In the genomic region with DNA sequence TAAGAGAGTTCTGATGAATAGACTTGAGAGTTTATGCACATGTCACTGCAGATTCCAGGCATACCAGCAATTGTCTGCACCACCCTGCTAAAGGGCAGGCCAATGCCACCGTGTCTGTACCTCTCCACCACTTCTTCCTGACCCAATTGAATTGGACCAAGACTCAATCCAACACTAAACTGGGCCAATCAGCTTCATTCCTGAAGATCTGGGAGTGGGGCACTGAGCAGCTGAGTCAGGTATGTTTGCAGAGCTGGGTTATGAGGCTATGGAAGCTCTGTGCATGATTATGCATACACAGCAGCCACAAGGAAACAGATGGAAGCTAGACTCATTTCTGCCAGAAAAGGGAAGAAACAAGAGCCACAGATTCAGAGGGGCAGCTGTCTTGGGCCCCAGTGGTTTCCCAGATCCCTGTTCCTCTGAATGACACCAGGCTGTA, we compare ENCODE assay signal across 15 cellular contexts. TPM values are rescaled to one million over a fixed set of nuclear protein-coding genes. Genes with fewer than 3 reads are reported as not detected.
DNase-seq lines count a peak whose midpoint lies in the region; ATAC-seq and TF ChIP-seq lines count a peak whose summit lies in the region.
"Had no signal": no experiment of that assay in that cellular context is flagged by ENCODE, and none has a peak within 500 bp of the region (broad histone marks: within the 10 kb centered on the region; RNA-seq: fewer than 3 reads in every experiment).

No MANE protein-coding gene starts in this region.

- H3K9me3 ChIP-seq in naive thymus-derived CD4-positive, alpha-beta T cell (ENCODE audit: control insufficient read depth in 2 of 3, low read length in 3 of 3): no peaks in the 10 kb centered on the region
- H3K9me3 ChIP-seq in CD4-positive, alpha-beta memory T cell (ENCODE audit: control insufficient read depth in 1 of 2, low read length in 2 of 2): no peaks in the 10 kb centered on the region
- H3K9me3 ChIP-seq: prostate gland, uterus had no signal

- no peaks in the 10 kb centered on the region for H3K36me3 Mint-ChIP-seq in naive thymus-derived CD4-positive, alpha-beta T cell
- no peaks in the 10 kb centered on the region for H3K36me3 Mint-ChIP-seq in CD4-positive, alpha-beta memory T cell
- H3K36me3 Mint-ChIP-seq: activated naive CD8-positive, alpha-beta T cell treated with anti-CD3 and anti-CD28 coated beads, Interleukin-2, amount 10 ng/mL, durations not matched to agents 7 days and 5 days had no signal

- no peaks in the 10 kb centered on the region for H3K27me3 ChIP-seq in foreskin keratinocyte
- H3K27me3 ChIP-seq in naive thymus-derived CD4-positive, alpha-beta T cell (ENCODE audit: control insufficient read depth in 2 of 2, insufficient read depth in 2 of 2, low read length in 2 of 2): no peaks in the 10 kb centered on the region
- no peaks in the 10 kb centered on the region for H3K27me3 ChIP-seq in CD4-positive, alpha-beta memory T cell (ENCODE audit: insufficient read depth, low read length)
- H3K27me3 ChIP-seq: uterus had no signal

- no peak for TF ChIP-seq CTCF in foreskin keratinocyte (conservative IDR thresholded peaks at IDR 0.05)

- POLR2A ChIA-PET in naive thymus-derived CD4-positive, alpha-beta T cell (lab: Charles Lee): no interaction called here
- POLR2A ChIA-PET in CD4-positive, alpha-beta memory T cell (lab: Charles Lee; ENCODE audit: partially characterized antibody): no interaction called here

- no peaks in the 10 kb centered on the region for H3K4me1 ChIP-seq in foreskin keratinocyte
- H3K4me1 ChIP-seq in naive thymus-derived CD4-positive, alpha-beta T cell (ENCODE audit: control insufficient read depth in 2 of 2, insufficient read depth in 2 of 2, low read length in 2 of 2): no peaks in the 10 kb centered on the region
- H3K4me1 ChIP-seq in CD4-positive, alpha-beta memory T cell (ENCODE audit: insufficient read depth, low read length): no peaks in the 10 kb centered on the region
- H3K4me1 ChIP-seq: prostate gland, uterus had no signal

- H3K27ac Mint-ChIP-seq in naive thymus-derived CD4-positive, alpha-beta T cell: no peak overlapping the region
- no peak overlapping the region for H3K27ac Mint-ChIP-seq in CD4-positive, alpha-beta memory T cell
- H3K27ac Mint-ChIP-seq: activated naive CD8-positive, alpha-beta T cell treated with anti-CD3 and anti-CD28 coated beads, Interleukin-2, amount 10 ng/mL, durations not matched to agents 7 days and 5 days; effector memory CD8-positive, alpha-beta T cell had no signal

- H3K27ac ChIP-seq in foreskin keratinocyte: no peak overlapping the region
- no peak overlapping the region for H3K27ac ChIP-seq in naive thymus-derived CD4-positive, alpha-beta T cell (ENCODE audit: low read depth, low read length)
- no peak overlapping the region for H3K27ac ChIP-seq in CD4-positive, alpha-beta memory T cell (ENCODE audit: low read depth, low read length)
- H3K27ac ChIP-seq: prostate gland, uterus had no signal

- no peak overlapping the region for H3K4me3 ChIP-seq in naive thymus-derived CD4-positive, alpha-beta T cell (ENCODE audit: low read length)
- no peak overlapping the region for H3K4me3 ChIP-seq in CD4-positive, alpha-beta memory T cell (ENCODE audit: low read length in 2 of 2)
- H3K4me3 ChIP-seq: prostate gland, uterus had no signal

- peaks cover 0 to 8% (median 0%) of the 10 kb centered on the region in 7 donors for H3K4me1 Mint-ChIP-seq in naive thymus-derived CD4-positive, alpha-beta T cell
- H3K4me1 Mint-ChIP-seq in CD4-positive, alpha-beta memory T cell: no peaks in the 10 kb centered on the region
- H3K4me1 Mint-ChIP-seq: activated naive CD8-positive, alpha-beta T cell treated with anti-CD3 and anti-CD28 coated beads, Interleukin-2, amount 10 ng/mL, durations not matched to agents 7 days and 5 days had no signal

- CTCF ChIA-PET in naive thymus-derived CD4-positive, alpha-beta T cell (lab: Charles Lee): interaction anchor here (1.1 kb wide), 1 partner anchor 9 kb away, joined by 4 read pairs; no protein-coding TSS in a partner anchor
- CTCF ChIA-PET in CD4-positive, alpha-beta memory T cell (lab: Charles Lee; ENCODE audit: partially characterized antibody): no interaction called here

- peaks cover 8 to 25% (median 12%) of the 10 kb centered on the region in 5 donors for H3K27me3 Mint-ChIP-seq in naive thymus-derived CD4-positive, alpha-beta T cell
- peaks cover 6 to 7% of the 10 kb centered on the region in 2 donors for H3K27me3 Mint-ChIP-seq in CD4-positive, alpha-beta memory T cell

- peak; percentile 24 for ATAC-seq in foreskin keratinocyte
- peak; percentile 51 for ATAC-seq in naive thymus-derived CD4-positive, alpha-beta T cell
- ATAC-seq in GM19452 (IDR thresholded peaks at IDR 0.05; ENCODE audit: unreplicated experiment): no peak
- no peak for ATAC-seq in GM19023 (IDR thresholded peaks at IDR 0.05; ENCODE audit: unreplicated experiment)
- ATAC-seq: effector memory CD8-positive, alpha-beta T cell had no signal

- peak; percentile 14 for DNase-seq in GM04503 (ENCODE audit: low read depth)
- peak; percentile 14 for DNase-seq in NCI-H460 (ENCODE audit: extremely low read depth, low read depth)
- DNase-seq in foreskin keratinocyte: peak; percentile 69 to 85
- DNase-seq in naive thymus-derived CD4-positive, alpha-beta T cell: no peak
- DNase-seq in CD4-positive, alpha-beta memory T cell: no peak
- no peak for DNase-seq in activated naive CD4-positive, alpha-beta T cell treated with Interleukin-2 at 50 U/mL for 16 hours
- DNase-seq: activated CD4-positive, alpha-beta T cell treated with anti-CD3 and anti-CD28 coated beads, Interleukin-2, amount 50 U/mL, for 1 hour; activated naive CD8-positive, alpha-beta T cell treated with anti-CD3 and anti-CD28 coated beads, Interleukin-2, amount 10 ng/mL, durations not matched to agents 7 days and 5 days; DMS53; effector memory CD8-positive, alpha-beta T cell; NCI-H1436 treated with DMSO at 0.1 percent for 48 hours; uterus had no signal

- H3K9me3 Mint-ChIP-seq in naive thymus-derived CD4-positive, alpha-beta T cell: peaks cover 0 to 2% (median 0%) of the 10 kb centered on the region in 11 donors
- no peaks in the 10 kb centered on the region for H3K9me3 Mint-ChIP-seq in CD4-positive, alpha-beta memory T cell
- H3K9me3 Mint-ChIP-seq: activated naive CD8-positive, alpha-beta T cell treated with anti-CD3 and anti-CD28 coated beads, Interleukin-2, amount 10 ng/mL, durations not matched to agents 7 days and 5 days; effector memory CD8-positive, alpha-beta T cell had no signal

- intact Hi-C loops in naive thymus-derived CD4-positive, alpha-beta T cell (cut with micrococcal nuclease): no loop called here
- intact Hi-C loops in CD4-positive, alpha-beta memory T cell (cut with micrococcal nuclease): no loop called here

- H3K4me3 Mint-ChIP-seq in naive thymus-derived CD4-positive, alpha-beta T cell: no peak overlapping the region
- H3K4me3 Mint-ChIP-seq in CD4-positive, alpha-beta memory T cell: no peak overlapping the region
- H3K4me3 Mint-ChIP-seq: activated naive CD8-positive, alpha-beta T cell treated with anti-CD3 and anti-CD28 coated beads, Interleukin-2, amount 10 ng/mL, durations not matched to agents 7 days and 5 days; effector memory CD8-positive, alpha-beta T cell had no signal

- no peaks in the 10 kb centered on the region for H3K36me3 ChIP-seq in naive thymus-derived CD4-positive, alpha-beta T cell (ENCODE audit: control insufficient read depth in 2 of 3, insufficient read depth in 3 of 3, low read length in 3 of 3)
- no peaks in the 10 kb centered on the region for H3K36me3 ChIP-seq in CD4-positive, alpha-beta memory T cell (ENCODE audit: insufficient read depth, low read length)
- H3K36me3 ChIP-seq: prostate gland, uterus had no signal

RNA-seq across cellular contexts. Expression of a gene that starts 28.0 kb away (rescaled TPM):
- not detected in 2 replicates for total RNA-seq in NCI-H460 (2014; rRNA removed; shearing (Covaris generic))
- not detected in 2 replicates for polyA plus RNA-seq in NCI-H460 (2014; cell fraction: nucleus; rRNA removed)
- total RNA-seq in foreskin keratinocyte: not detected in 2 replicates
- not detected in 2 replicates for polyA plus RNA-seq in foreskin keratinocyte
- total RNA-seq in naive thymus-derived CD4-positive, alpha-beta T cell: not detected
- not detected for polyA plus RNA-seq in naive thymus-derived CD4-positive, alpha-beta T cell
- not detected for total RNA-seq in CD4-positive, alpha-beta memory T cell
- polyA plus RNA-seq in CD4-positive, alpha-beta memory T cell: not detected
- total RNA-seq: activated naive CD8-positive, alpha-beta T cell treated with anti-CD3 and anti-CD28 coated beads, Interleukin-2, amount 10 ng/mL, durations not matched to agents 7 days and 5 days; prostate gland; uterus had no signal

RNA-seq across cellular contexts. Expression of a gene that starts 50.5 kb away (rescaled TPM):
- 13.9 and 19.0 TPM in 2 replicates for total RNA-seq in NCI-H460 (2014; rRNA removed; shearing (Covaris generic))
- 7.6 and 9.3 TPM in 2 replicates for polyA plus RNA-seq in NCI-H460 (2014; cell fraction: nucleus; rRNA removed)
- total RNA-seq in foreskin keratinocyte: 26.0 and 32.1 TPM in 2 replicates
- polyA plus RNA-seq in foreskin keratinocyte: 4.8 and 6.3 TPM in 2 replicates
- 10 to 100 TPM; 23.4 to 32.8 (median 29.9) TPM for total RNA-seq in naive thymus-derived CD4-positive, alpha-beta T cell
- polyA plus RNA-seq in naive thymus-derived CD4-positive, alpha-beta T cell: 1 to 10 TPM; 5.2 to 7.7 TPM
- 10 to 100 TPM; 32.3 to 38.0 TPM for total RNA-seq in CD4-positive, alpha-beta memory T cell
- polyA plus RNA-seq in CD4-positive, alpha-beta memory T cell: 1 to 10 TPM; 1.4 to 9.3 TPM

Comparison
In these comparisons a context has a peak if more than half of its experiments do, and no peak if none do; other contexts are left out.
1. DNase-seq: peak in GM04503 (single experiment), NCI-H460 (single experiment) and foreskin keratinocyte (2 of 2); none in naive thymus-derived CD4-positive, alpha-beta T cell (0 of 9), CD4-positive, alpha-beta memory T cell (0 of 5) and activated naive CD4-positive, alpha-beta T cell treated with Interleukin-2 at 50 U/mL for 16 hours (single experiment).
2. ATAC-seq: peak in foreskin keratinocyte (single experiment) and naive thymus-derived CD4-positive, alpha-beta T cell (single experiment); none in GM19452 (single experiment) and GM19023 (single experiment).